ENCODE assay signal across 8 cellular contexts in genomic region chr15:68553994-68554715, GRCh38. TPM values are rescaled to one million over a fixed set of nuclear protein-coding genes. Genes with fewer than 3 reads are reported as not detected.
DNase-seq lines count a peak whose midpoint lies in the region; ATAC-seq, FAIRE-seq and TF ChIP-seq lines count a peak whose summit lies in the region.

No MANE protein-coding gene starts in this region.

- no peak overlapping the region for H3K4me3 Mint-ChIP-seq in osteocyte (ENCODE audit: unreplicated experiment)

- no peaks in the 10 kb centered on the region for H3K9me3 Mint-ChIP-seq in osteocyte (ENCODE audit: unreplicated experiment)

- in situ Hi-C loops in KBM-7 (cut with MboI; ENCODE audit: low pct_unique_long_range_greater_than_20kb, low sequenced_read_pairs) = loop anchor here (25.0 kb wide), 1 partner anchor 333 kb away; no protein-coding TSS in a partner anchor

- no peak for FAIRE-seq in RCC 7860 (lab: Jason Lieb, UNC)

- DNase-seq in D341Med (ENCODE audit: low spot score) (peak; percentile 70), KBM-7 (peak; percentile 87), RCC 7860 (ENCODE audit: low spot score) (peak; percentile 28), activated T-helper 1 cell treated with Interleukin-2 at 50 U/mL for 16 hours (ENCODE audit: low read depth) (peak; percentile 30), fibroblast of the conjunctiva (ENCODE audit: low read depth) (peak; percentile 40), osteocyte (ENCODE audit: extremely low spot score, unreplicated experiment) (peak; percentile 87)

- no peaks in the 10 kb centered on the region for H3K27me3 Mint-ChIP-seq in osteocyte (ENCODE audit: unreplicated experiment)

- no peak overlapping the region for H3K27ac Mint-ChIP-seq in osteocyte (ENCODE audit: unreplicated experiment)

- H3K36me3 Mint-ChIP-seq in osteocyte (ENCODE audit: unreplicated experiment) = no peaks in the 10 kb centered on the region

- TF ChIP-seq CTCF in osteocyte (IDR thresholded peaks at IDR 0.05) = peak; percentile 81

- ATAC-seq in HG02870 (IDR thresholded peaks at IDR 0.05; ENCODE audit: unreplicated experiment) (no peak), GM21619 (IDR thresholded peaks at IDR 0.05; ENCODE audit: unreplicated experiment) (no peak)

- peaks cover 41% of the 10 kb centered on the region for H3K4me1 Mint-ChIP-seq in osteocyte (ENCODE audit: unreplicated experiment)

RNA-seq across cellular contexts. Expression of gene CORO2B, which starts 24.6 kb away (rescaled TPM):
- total RNA-seq in osteocyte = 21.8 and 22.6 TPM in 2 replicates

Comparison
In these comparisons a context has a peak if more than half of its experiments do, and no peak if none do; other contexts are left out.
1. DNase-seq: peak in every context shown above with its lines; median percentile 87 in KBM-7; 87 in osteocyte; 70 in D341Med; 40 in fibroblast of the conjunctiva; 30 in activated T-helper 1 cell treated with Interleukin-2 at 50 U/mL for 16 hours; 28 in RCC 7860.